ENCODE assay signal across 33 cellular contexts in the genomic region with DNA sequence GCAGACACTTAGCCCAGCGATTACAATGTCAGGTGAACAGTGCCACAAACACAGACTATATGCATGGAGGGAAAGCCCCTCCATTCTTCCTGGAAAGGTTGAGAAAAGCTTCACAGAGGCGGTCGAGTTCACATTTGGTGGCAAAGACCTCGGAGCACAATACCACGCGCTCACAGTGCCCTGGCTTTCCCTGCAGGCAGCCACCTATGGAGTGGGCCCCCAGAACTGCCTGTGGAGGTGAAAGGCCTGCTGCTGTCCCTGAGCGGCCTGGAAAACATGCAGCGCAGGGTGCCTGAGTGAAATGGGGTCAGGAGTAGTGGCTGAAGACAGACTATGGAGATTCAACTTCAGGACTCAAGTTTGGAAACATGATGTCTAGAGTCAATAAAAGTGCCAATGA.
"Had no signal": no experiment of that assay in that cellular context is flagged by ENCODE, and none has a peak within 500 bp of the region (broad histone marks: within the 10 kb centered on the region; RNA-seq: fewer than 3 reads in every experiment).

No MANE protein-coding gene starts in this region.

- H3K27ac Mint-ChIP-seq: immature natural killer cell; memory B cell; mesothelial cell of epicardium; natural killer cell treated with Interleukin-12 subunit alpha and Interleukin-12 subunit beta and Interleukin-15 and Interleukin-18, amount 100 ng/mL, for 72 hours; progenitor cell of endocrine pancreas; stimulated activated effector memory CD8-positive, alpha-beta T cell treated with anti-CD3 and anti-CD28 coated beads, Interleukin-12 subunit alpha, Interleukin-12 subunit beta, amount 100 ng/mL, for 72 hours; type B pancreatic cell had no signal

- H3K27ac ChIP-seq: coronary artery, esophagus squamous epithelium, left ventricle myocardium inferior, neutrophil, pancreas, testis, tibial artery had no signal

- DNase-seq: dermis blood vessel endothelial cell; effector memory CD4-positive, alpha-beta T cell; erythroblast; esophagus squamous epithelium; foreskin melanocyte; glutamatergic neuron; hypothalamus; immature natural killer cell; islet precursor cell; kidney glomerular epithelial cell; left colon; left ventricle myocardium inferior; mucosa of descending colon; naive B cell; stimulated activated CD4-positive, alpha-beta T cell treated with anti-CD3 and anti-CD28 coated beads, Interleukin-2, amount 100 ng/mL, for 24 hours; stimulated activated CD4-positive, alpha-beta T cell treated with anti-CD3 and anti-CD28 coated beads, Interleukin-4, amount 100 ng/mL, for 24 hours; stimulated activated naive CD4-positive, alpha-beta T cell treated with Interleukin-2 at 50 U/mL for 16 hours; substantia nigra; testis had no signal

- H3K36me3 Mint-ChIP-seq: immature natural killer cell; natural killer cell treated with Interleukin-12 subunit alpha and Interleukin-12 subunit beta and Interleukin-15 and Interleukin-18, amount 100 ng/mL, for 72 hours had no signal

- H3K4me3 ChIP-seq: coronary artery, esophagus squamous epithelium, left ventricle myocardium inferior, lung, mucosa of descending colon, pancreas, smooth muscle cell, testis, tibial artery had no signal

- ATAC-seq: left colon; mucosa of descending colon; natural killer cell treated with Interleukin-12 subunit alpha and Interleukin-12 subunit beta and Interleukin-15 and Interleukin-18, amount 100 ng/mL, for 72 hours; pancreas; sciatic nerve; stimulated activated effector memory CD8-positive, alpha-beta T cell treated with anti-CD3 and anti-CD28 coated beads, Interleukin-12 subunit alpha, Interleukin-12 subunit beta, amount 100 ng/mL, for 72 hours had no signal

- H3K27me3 ChIP-seq: esophagus squamous epithelium, neutrophil, pancreas, testis, tibial artery had no signal

- H3K9me3 Mint-ChIP-seq: immature natural killer cell; memory B cell; mesothelial cell of epicardium; naive B cell; natural killer cell treated with Interleukin-12 subunit alpha and Interleukin-12 subunit beta and Interleukin-15 and Interleukin-18, amount 100 ng/mL, for 72 hours; neural crest cell; stimulated activated effector memory CD8-positive, alpha-beta T cell treated with anti-CD3 and anti-CD28 coated beads, Interleukin-12 subunit alpha, Interleukin-12 subunit beta, amount 100 ng/mL, for 72 hours; type B pancreatic cell had no signal

- H3K9me3 ChIP-seq: esophagus squamous epithelium, left ventricle myocardium inferior, mucosa of descending colon, neutrophil, pancreas, testis, tibial artery had no signal

- H3K27me3 Mint-ChIP-seq: memory B cell; naive B cell; natural killer cell treated with Interleukin-12 subunit alpha and Interleukin-12 subunit beta and Interleukin-15 and Interleukin-18, amount 100 ng/mL, for 72 hours; progenitor cell of endocrine pancreas; type B pancreatic cell had no signal

- H3K4me1 Mint-ChIP-seq: memory B cell had no signal

- H3K36me3 ChIP-seq: neutrophil had no signal

- H3K4me3 Mint-ChIP-seq: immature natural killer cell; memory B cell; mesothelial cell of epicardium; naive B cell; natural killer cell treated with Interleukin-12 subunit alpha and Interleukin-12 subunit beta and Interleukin-15 and Interleukin-18, amount 100 ng/mL, for 72 hours; neural crest cell; stimulated activated effector memory CD8-positive, alpha-beta T cell treated with anti-CD3 and anti-CD28 coated beads, Interleukin-12 subunit alpha, Interleukin-12 subunit beta, amount 100 ng/mL, for 72 hours; type B pancreatic cell had no signal
